Comparison of ENCODE assay signal across 23 cellular contexts in the genomic region with DNA sequence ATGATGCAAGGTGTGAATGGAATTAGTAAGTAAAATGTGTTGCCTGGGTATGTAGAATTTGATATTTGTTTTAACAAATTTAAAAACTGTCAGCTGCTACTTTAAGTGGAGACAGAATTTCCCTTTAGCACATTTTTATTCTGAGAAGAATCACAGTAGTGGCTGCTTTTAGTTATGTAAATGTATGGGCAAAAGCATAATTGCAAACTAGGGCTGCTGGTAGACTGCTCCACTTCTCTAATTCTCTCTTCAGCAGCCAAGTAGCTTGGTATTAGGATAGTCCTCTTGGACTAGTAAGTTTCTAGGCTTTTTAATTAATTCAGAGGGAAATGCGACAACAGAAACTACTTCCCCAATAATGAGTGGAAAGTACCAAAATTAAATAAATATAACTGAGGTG. TPM values are rescaled to one million over a fixed set of nuclear protein-coding genes. Genes with fewer than 3 reads are reported as not detected.
DNase-seq lines count a peak whose midpoint lies in the region; ATAC-seq and TF ChIP-seq lines count a peak whose summit lies in the region.
"Had no signal": no experiment of that assay in that cellular context is flagged by ENCODE, and none has a peak within 500 bp of the region (broad histone marks: within the 10 kb centered on the region; RNA-seq: fewer than 3 reads in every experiment).

No MANE protein-coding gene starts in this region.

- H3K27me3 ChIP-seq in mammary epithelial cell (ENCODE audit: insufficient read depth, low read length) (no peaks in the 10 kb centered on the region), Panc1 (ENCODE audit: control insufficient read depth, insufficient read depth, low read length) (no peaks in the 10 kb centered on the region), iPS-18a (ENCODE audit: control insufficient read depth, insufficient read depth, low read length) (no peaks in the 10 kb centered on the region), spleen (replicated peaks in 1 of 7) (no peaks in the 10 kb centered on the region)
- H3K27me3 ChIP-seq in CD4-positive, alpha-beta T cell (ENCODE audit: control insufficient read depth, insufficient read depth, low read length): no peaks in the 10 kb centered on the region
- H3K27me3 ChIP-seq: upper lobe of right lung had no signal

- no peaks in the 10 kb centered on the region for H3K9me3 ChIP-seq in mammary epithelial cell (replicated peaks; ENCODE audit: insufficient read depth, low read length)
- H3K9me3 ChIP-seq in Panc1 (ENCODE audit: control insufficient read depth, insufficient read depth, low read depth, low read length): no peaks in the 10 kb centered on the region
- no peaks in the 10 kb centered on the region for H3K9me3 ChIP-seq in iPS-18a (ENCODE audit: control insufficient read depth, low read depth, low read length)
- no peaks in the 10 kb centered on the region for H3K9me3 ChIP-seq in spleen
- H3K9me3 ChIP-seq in CD4-positive, alpha-beta T cell (ENCODE audit: control insufficient read depth, low read length): no peaks in the 10 kb centered on the region
- H3K9me3 ChIP-seq: upper lobe of right lung had no signal

- H3K4me1 ChIP-seq in mammary epithelial cell (ENCODE audit: insufficient read depth, low read length): peaks cover 9% of the 10 kb centered on the region
- H3K4me1 ChIP-seq in Panc1 (ENCODE audit: control insufficient read depth, insufficient read depth, low read length): no peaks in the 10 kb centered on the region
- H3K4me1 ChIP-seq in iPS-18a (ENCODE audit: control insufficient read depth, low read depth, low read length): peaks cover 8% of the 10 kb centered on the region
- peaks cover 0 to 7% (median 1%) of the 10 kb centered on the region in 6 donors for H3K4me1 ChIP-seq in spleen
- H3K4me1 ChIP-seq: upper lobe of right lung had no signal

- H3K36me3 Mint-ChIP-seq in MCF 10A (ENCODE audit: insufficient read depth, unreplicated experiment): no peaks in the 10 kb centered on the region
- no peaks in the 10 kb centered on the region for H3K36me3 Mint-ChIP-seq in CD4-positive, alpha-beta T cell (ENCODE audit: low read depth)
- H3K36me3 Mint-ChIP-seq: activated naive CD8-positive, alpha-beta T cell; naive thymus-derived CD4-positive, alpha-beta T cell had no signal

- DNase-seq in mammary epithelial cell (no peak), MCF 10A (ENCODE audit: unreplicated experiment) (no peak), Panc1 (ENCODE audit: low read depth, low spot score) (no peak), NCI-H510A treated with DMSO at 0.1 percent for 48 hours (lab: John Stamatoyannopoulos, UW) (no peak), spleen (no peak), NCI-H446 (lab: John Stamatoyannopoulos, UW) (no peak)
- DNase-seq in CD4-positive, alpha-beta T cell: no peak
- DNase-seq: activated B cell treated with CpG ODN at 0.5 μM for 24 hours; activated CD4-positive, alpha-beta T cell treated with anti-CD3 and anti-CD28 coated beads, Interleukin-2, amount 50 U/mL, for 4 hours; cerebellar nuclear complex; DND-41; left colon; naive thymus-derived CD4-positive, alpha-beta T cell; NCI-H1048; NCI-H187; occipital lobe; stimulated activated CD4-positive, alpha-beta T cell treated with anti-CD3 and anti-CD28 coated beads, Interleukin-1b, Interleukin-23, amount 100 ng/mL, for 48 hours; upper lobe of right lung had no signal

- CTCF ChIA-PET in mammary epithelial cell (lab: Charles Lee; ENCODE audit: low non-redundant PET): no interaction called here
- CTCF ChIA-PET in MCF 10A (lab: Yijun Ruan, JAX): interaction anchor here (0.7 to 2.2 kb wide), 5 partner anchors 9 to 524 kb away, joined by 3 to 16 read pairs (median 3); partner anchors contain the start of gene METAP1
- CTCF ChIA-PET in Panc1 (lab: Charles Lee): no interaction called here
- CTCF ChIA-PET in CD4-positive, alpha-beta T cell (lab: Charles Lee): interaction anchor here (0.9 kb wide), 1 partner anchor 118 kb away, joined by 4 read pairs; no protein-coding TSS in a partner anchor

- no peak overlapping the region for H3K27ac ChIP-seq in mammary epithelial cell (ENCODE audit: insufficient read depth, low read depth, low read length)
- no peak overlapping the region for H3K27ac ChIP-seq in Panc1 (ENCODE audit: low read length)
- peak overlapping the region; percentile 54 for H3K27ac ChIP-seq in iPS-18a (ENCODE audit: low read length)
- no peak overlapping the region for H3K27ac ChIP-seq in spleen
- H3K27ac ChIP-seq in CD4-positive, alpha-beta T cell (ENCODE audit: low read depth, low read length): no peak overlapping the region
- H3K27ac ChIP-seq: upper lobe of right lung had no signal

- WGBS in mammary epithelial cell (ENCODE audit: low coverage, missing lambda C conversion rate): 100% methylated on average over 1 of the region's 1 CpG
- WGBS in spleen, 5 donors: 67 to 90% (median 83%) methylated on average over 1 of the region's 1 CpG

- POLR2A ChIA-PET in MCF 10A (lab: Yijun Ruan, JAX): interaction anchor here (1.3 to 1.6 kb wide), 3 partner anchors 9 to 57 kb away, joined by 3 to 12 read pairs (median 5); partner anchors contain the start of genes EIF4E and METAP1
- POLR2A ChIA-PET in Panc1 (lab: Charles Lee): no interaction called here
- POLR2A ChIA-PET in CD4-positive, alpha-beta T cell (lab: Charles Lee): no interaction called here

- H3K79me2 ChIP-seq in mammary epithelial cell (ENCODE audit: insufficient read depth, low read length): no peaks in the 10 kb centered on the region

- dilution Hi-C loops in mammary epithelial cell (cut with HindIII; ENCODE audit: low sequenced_read_pairs): no loop called here

- peak; percentile 42; the same call in 1 of the 2 replicates for ATAC-seq in Panc1
- ATAC-seq in CD4-positive, alpha-beta T cell (ENCODE audit: poor library complexity): no peak
- ATAC-seq: naive thymus-derived CD4-positive, alpha-beta T cell; Right ventricle myocardium inferior had no signal

- H3K9ac ChIP-seq in mammary epithelial cell (ENCODE audit: insufficient read depth, low read length) (no peak overlapping the region), iPS-18a (ENCODE audit: low read length) (peak overlapping the region; percentile 20)

- TF ChIP-seq CTCF in mammary epithelial cell (conservative IDR thresholded peaks at IDR 0.05 in 1 of 2, IDR thresholded peaks at IDR 0.05 in 1 of 2; ENCODE audit: extremely low read depth in 1 of 2, insufficient read depth in 1 of 2, low read depth in 1 of 2, low read length in 2 of 2) (no peak), MCF 10A (IDR thresholded peaks at IDR 0.05; ENCODE audit: unreplicated experiment) (no peak), Panc1 (IDR thresholded peaks at IDR 0.05) (no peak), spleen (IDR thresholded peaks at IDR 0.05 in 8 of 11, conservative IDR thresholded peaks at IDR 0.05 in 3 of 11) (no peak)
- TF ChIP-seq CTCF in CD4-positive, alpha-beta T cell (IDR thresholded peaks at IDR 0.05): no peak

- in situ Hi-C loops in mammary epithelial cell (cut with MboI; ENCODE audit: low sequenced_read_pairs in 2 of 2) (no loop called here), Panc1 (cut with HindIII; ENCODE audit: low pct_unique_long_range_greater_than_20kb, low sequenced_read_pairs) (no loop called here)

- H3K4me3 ChIP-seq in mammary epithelial cell (replicated peaks in 1 of 3; ENCODE audit: insufficient read depth in 1 of 3, low read depth in 2 of 3, low read length in 3 of 3): no peak overlapping the region
- no peak overlapping the region for H3K4me3 ChIP-seq in Panc1 (ENCODE audit: low read depth in 2 of 2, low read length in 2 of 2)
- H3K4me3 ChIP-seq in iPS-18a (ENCODE audit: low read length): no peak overlapping the region
- no peak overlapping the region for H3K4me3 ChIP-seq in spleen
- H3K4me3 ChIP-seq: upper lobe of right lung had no signal

- H3K4me2 ChIP-seq in mammary epithelial cell (ENCODE audit: insufficient read depth, low read depth, low read length): peak overlapping the region; percentile 31

- H3K27ac Mint-ChIP-seq in MCF 10A (ENCODE audit: low read depth, unreplicated experiment): no peak overlapping the region
- no peak overlapping the region for H3K27ac Mint-ChIP-seq in CD4-positive, alpha-beta T cell
- H3K27ac Mint-ChIP-seq: activated B cell treated with CpG ODN at 0.5 μM for 24 hours; activated naive CD8-positive, alpha-beta T cell; activated T-helper 17 cell treated with anti-CD3 and anti-CD28 coated beads, Interleukin-2, amount 50 U/mL, for 72 hours; B cell had no signal

- H3K4me3 Mint-ChIP-seq in MCF 10A (ENCODE audit: unreplicated experiment): no peak overlapping the region
- no peak overlapping the region for H3K4me3 Mint-ChIP-seq in CD4-positive, alpha-beta T cell
- H3K4me3 Mint-ChIP-seq: activated B cell treated with CpG ODN at 0.5 μM for 24 hours; activated naive CD8-positive, alpha-beta T cell; activated T-helper 17 cell treated with anti-CD3 and anti-CD28 coated beads, Interleukin-2, amount 50 U/mL, for 72 hours; B cell; naive thymus-derived CD4-positive, alpha-beta T cell had no signal

- H2AFZ ChIP-seq in mammary epithelial cell (ENCODE audit: low read depth, low read length): no peak overlapping the region

- no peaks in the 10 kb centered on the region for H3K9me3 Mint-ChIP-seq in MCF 10A (ENCODE audit: unreplicated experiment)
- no peaks in the 10 kb centered on the region for H3K9me3 Mint-ChIP-seq in CD4-positive, alpha-beta T cell
- H3K9me3 Mint-ChIP-seq: activated B cell treated with CpG ODN at 0.5 μM for 24 hours; activated T-helper 17 cell treated with anti-CD3 and anti-CD28 coated beads, Interleukin-2, amount 50 U/mL, for 72 hours; naive thymus-derived CD4-positive, alpha-beta T cell had no signal

- H3K36me3 ChIP-seq in mammary epithelial cell (ENCODE audit: insufficient read depth, low read length) (no peaks in the 10 kb centered on the region), Panc1 (ENCODE audit: control insufficient read depth, insufficient read depth, low read length) (no peaks in the 10 kb centered on the region), iPS-18a (ENCODE audit: control insufficient read depth, low read depth, low read length) (no peaks in the 10 kb centered on the region), spleen (no peaks in the 10 kb centered on the region)
- H3K36me3 ChIP-seq: upper lobe of right lung had no signal

- no peaks in the 10 kb centered on the region for H4K20me1 ChIP-seq in mammary epithelial cell (ENCODE audit: insufficient read depth, low read length)

- TF ChIP-seq POLR2A in spleen (IDR thresholded peaks at IDR 0.05): no peak

- no peaks in the 10 kb centered on the region for H3K27me3 Mint-ChIP-seq in MCF 10A (ENCODE audit: insufficient read depth, unreplicated experiment)
- H3K27me3 Mint-ChIP-seq in CD4-positive, alpha-beta T cell: no peaks in the 10 kb centered on the region
- H3K27me3 Mint-ChIP-seq: activated B cell treated with CpG ODN at 0.5 μM for 24 hours; activated naive CD8-positive, alpha-beta T cell; activated T-helper 17 cell treated with anti-CD3 and anti-CD28 coated beads, Interleukin-2, amount 50 U/mL, for 72 hours; B cell; naive thymus-derived CD4-positive, alpha-beta T cell had no signal

- H3K4me1 Mint-ChIP-seq in MCF 10A (ENCODE audit: insufficient read depth, unreplicated experiment): peaks cover 22% of the 10 kb centered on the region
- H3K4me1 Mint-ChIP-seq in CD4-positive, alpha-beta T cell (ENCODE audit: low read depth): peaks cover 7% of the 10 kb centered on the region

- intact Hi-C loops in mammary epithelial cell (cut with micrococcal nuclease) (loop anchor here (10.0 kb wide), 1 partner anchor 467 kb away; no protein-coding TSS in a partner anchor), MCF 10A (cut with micrococcal nuclease) (loop anchor here (2.0 to 10.0 kb wide), 3 partner anchors 57 to 467 kb away; partner anchors contain the start of genes METAP1 and TSPAN5), Panc1 (cut with micrococcal nuclease; ENCODE audit: unreplicated experiment) (loop anchor here (10.0 kb wide), 1 partner anchor 473 kb away; no protein-coding TSS in a partner anchor), spleen (cut with DNase I; ENCODE audit: low total_unique reads) (loop anchor here (10.0 kb wide), 1 partner anchor 57 kb away; the partner anchor contains the start of gene METAP1)
- intact Hi-C loops in CD4-positive, alpha-beta T cell (cut with DNase I, micrococcal nuclease): loop anchor here (5.0 to 10.0 kb wide), 3 partner anchors 119 to 527 kb away; no protein-coding TSS in a partner anchor

- no TSS peak for BruUV-seq in mammary epithelial cell (replicated peaks; lab: Mats Ljungman, UMichigan)
- no TSS peak for BruUV-seq in MCF 10A (replicated peaks; lab: Mats Ljungman, UMichigan)
- no TSS peak for BruUV-seq in Panc1 (replicated peaks; lab: Mats Ljungman, UMichigan)

RNA-seq across cellular contexts. Expression of gene EIF4E, which starts 9.0 kb away (rescaled TPM):
- 100 to 1,000 TPM; 104 to 113 TPM for total RNA-seq in mammary epithelial cell
- 98.6 TPM for polyA plus RNA-seq in mammary epithelial cell
- polyA minus RNA-seq in mammary epithelial cell: 83.1 TPM
- 104 and 106 TPM in 2 replicates for total RNA-seq in MCF 10A (2022)
- 89.7 TPM for total RNA-seq in Panc1 (2021; ENCODE audit: unreplicated experiment)
- polyA plus RNA-seq in Panc1 (2012; ENCODE audit: insufficient read length): 35.9 TPM
- total RNA-seq in spleen: 10 to 100 TPM; 59.5 to 86.5 (median 69.4) TPM
- polyA plus RNA-seq in spleen: 10 to 100 TPM; 14.4 to 40.1 (median 22.3) TPM
- 10 to 100 TPM; 47.2 to 49.2 TPM for total RNA-seq in CD4-positive, alpha-beta T cell

RNA-seq across cellular contexts. Expression of gene METAP1, which starts 57.5 kb away (rescaled TPM):
- total RNA-seq in mammary epithelial cell (10 to 100 TPM; 67.7 to 72.7 TPM), MCF 10A (2022) (43.5 and 61.4 TPM in 2 replicates), Panc1 (2021; ENCODE audit: unreplicated experiment) (51.9 TPM), spleen (10 to 100 TPM; 27.9 to 34.7 (median 31.7) TPM)
- polyA plus RNA-seq in mammary epithelial cell (73.3 TPM), spleen (10 to 100 TPM; 22.0 to 22.6 (median 22.4) TPM)
- polyA minus RNA-seq in mammary epithelial cell: 145 TPM
- polyA plus RNA-seq in Panc1 (2012; ENCODE audit: insufficient read length): 100 TPM
- total RNA-seq in CD4-positive, alpha-beta T cell: 10 to 100 TPM; 25.1 to 26.6 TPM

Comparison
In these comparisons a context has a peak if more than half of its experiments do, and no peak if none do; other contexts are left out.
1. CTCF ChIA-PET loops: an anchor here in MCF 10A (0.7 to 2.2 kb wide) and CD4-positive, alpha-beta T cell (0.9 kb wide); none called in mammary epithelial cell and Panc1.